Comparison of ENCODE assay signal across 10 cellular contexts in genomic region chrX:39802354-39802753, GRCh38.
"Had no signal": no experiment of that assay in that cellular context is flagged by ENCODE, and none has a peak within 500 bp of the region (broad histone marks: within the 10 kb centered on the region; RNA-seq: fewer than 3 reads in every experiment).

No MANE protein-coding gene starts in this region.

- H3K27me3 ChIP-seq: esophagus squamous epithelium had no signal

- H3K36me3 ChIP-seq: breast epithelium, esophagus squamous epithelium had no signal

- ATAC-seq: left lobe of liver had no signal

- H3K9me3 ChIP-seq: breast epithelium, esophagus squamous epithelium had no signal

- H3K4me1 ChIP-seq: breast epithelium, esophagus squamous epithelium had no signal

- H3K27ac ChIP-seq: breast epithelium, esophagus squamous epithelium had no signal

- DNase-seq: activated CD4-positive, alpha-beta memory T cell treated with anti-CD3 and anti-CD28 coated beads for 36 hours; activated gamma-delta T cell treated with Interleukin-2 at 50 U/mL for 16 hours; activated naive CD8-positive, alpha-beta T cell treated with anti-CD3 and anti-CD28 coated beads for 36 hours; activated T-cell treated with anti-CD3 and anti-CD28 coated beads, Interleukin-2, amount 50 U/mL, for 48 hours; aorta; esophagus squamous epithelium; foreskin fibroblast; glutamatergic neuron had no signal

- H3K4me3 ChIP-seq: breast epithelium, esophagus squamous epithelium had no signal
